Comparison of ENCODE assay signal across 19 cellular contexts in genomic region chr20:62951143-62951895, GRCh38. TPM values are rescaled to one million over a fixed set of nuclear protein-coding genes. Genes with fewer than 3 reads are reported as not detected.
DNase-seq lines count a peak whose midpoint lies in the region; ATAC-seq, FAIRE-seq and TF ChIP-seq lines count a peak whose summit lies in the region.
"Had no signal": no experiment of that assay in that cellular context is flagged by ENCODE, and none has a peak within 500 bp of the region (broad histone marks: within the 10 kb centered on the region; RNA-seq: fewer than 3 reads in every experiment).

No MANE protein-coding gene starts in this region.

- DNase-seq in activated CD8-positive, alpha-beta memory T cell treated with anti-CD3 and anti-CD28 coated beads, Interleukin-2, amount 10 ng/mL, durations not matched to agents 7 days and 5 days: no peak
- DNase-seq in activated CD8-positive, alpha-beta memory T cell treated with anti-CD3 and anti-CD28 coated beads, Interleukin-2, amount 50 U/mL, for 48 hours: no peak
- DNase-seq in H1 (ENCODE audit: low read depth in 1 of 2, low spot score in 2 of 2) (no peak), smooth muscle cell (lab: John Stamatoyannopoulos, UW; ENCODE audit: unreplicated experiment) (no peak), gastrocnemius medialis (no peak)
- DNase-seq: activated CD4-positive, alpha-beta T cell treated with anti-CD3 and anti-CD28 coated beads for 1 hour; activated T-cell treated with anti-CD3 and anti-CD28 coated beads, Interleukin-2, amount 50 U/mL, for 24 hours; adrenal gland; caudate nucleus; effector memory CD4-positive, alpha-beta T cell; NCI-H345; SHP77 treated with DMSO at 0.1 percent for 48 hours had no signal

- no peak overlapping the region; the same call in 1 of the 2 replicates for H4K8ac ChIP-seq in H1 (ENCODE audit: extremely low read depth, insufficient read depth, low read length)

- no peak for TF ChIP-seq CTCF in H1 (IDR thresholded peaks at IDR 0.05; ENCODE audit: control extremely low read depth in 1 of 3, insufficient read depth in 1 of 3, low read depth in 1 of 3, low read length in 3 of 3)
- no peak for TF ChIP-seq CTCF in smooth muscle cell (IDR thresholded peaks at IDR 0.05; ENCODE audit: borderline replicate concordance, insufficient read depth, poor library complexity, severe bottlenecking)
- no peak for TF ChIP-seq CTCF in gastrocnemius medialis (IDR thresholded peaks at IDR 0.05 in 4 of 5, conservative IDR thresholded peaks at IDR 0.05 in 1 of 5)

- H3F3A ChIP-seq in smooth muscle cell (ENCODE audit: low read depth): peaks cover 8% of the 10 kb centered on the region

- peaks cover 38% of the 10 kb centered on the region for H3K36me3 Mint-ChIP-seq in activated CD8-positive, alpha-beta memory T cell treated with anti-CD3 and anti-CD28 coated beads, Interleukin-2, amount 10 ng/mL, durations not matched to agents 7 days and 5 days

- no peak overlapping the region for H3K18ac ChIP-seq in H1 (ENCODE audit: extremely low read depth, low read length)

- no peaks in the 10 kb centered on the region for H3K9me3 Mint-ChIP-seq in activated CD8-positive, alpha-beta memory T cell treated with anti-CD3 and anti-CD28 coated beads, Interleukin-2, amount 10 ng/mL, durations not matched to agents 7 days and 5 days (ENCODE audit: low read depth)
- H3K9me3 Mint-ChIP-seq: activated T-cell treated with anti-CD3 and anti-CD28 coated beads, Interleukin-2, amount 50 U/mL, for 24 hours had no signal

- H4K5ac ChIP-seq in H1 (ENCODE audit: insufficient read length, low read depth, low read length): no peak overlapping the region

- H3K14ac ChIP-seq in H1 (ENCODE audit: insufficient read length): no peak overlapping the region

- no peak for TF ChIP-seq EP300 in H1 (IDR thresholded peaks at IDR 0.05; ENCODE audit: borderline replicate concordance in 1 of 2, low read depth in 2 of 2, low read length in 2 of 2)

- H3K4me3 ChIP-seq in H1 (ENCODE audit: extremely low read depth in 1 of 4, insufficient read depth in 2 of 4, low read depth in 3 of 4, low read length in 4 of 4): no peak overlapping the region
- H3K4me3 ChIP-seq in smooth muscle cell: no peak overlapping the region
- no peak overlapping the region for H3K4me3 ChIP-seq in gastrocnemius medialis
- H3K4me3 ChIP-seq: A549 had no signal

- H3K9ac ChIP-seq in H1 (replicated peaks in 1 of 4; ENCODE audit: extremely low read depth in 1 of 4, low read depth in 3 of 4, low read length in 3 of 4): no peak overlapping the region
- H3K9ac ChIP-seq in smooth muscle cell (ENCODE audit: low read depth): no peak overlapping the region

- H3K4me1 Mint-ChIP-seq in activated CD8-positive, alpha-beta memory T cell treated with anti-CD3 and anti-CD28 coated beads, Interleukin-2, amount 10 ng/mL, durations not matched to agents 7 days and 5 days: peaks cover 22% of the 10 kb centered on the region

- no peak for ATAC-seq in activated CD8-positive, alpha-beta memory T cell treated with anti-CD3 and anti-CD28 coated beads, Interleukin-2, amount 10 ng/mL, durations not matched to agents 7 days and 5 days
- no peak for ATAC-seq in HG02623 (IDR thresholded peaks at IDR 0.05; ENCODE audit: unreplicated experiment)
- ATAC-seq in gastrocnemius medialis: no peak
- no peak for ATAC-seq in HG03139 (IDR thresholded peaks at IDR 0.05; ENCODE audit: unreplicated experiment)
- ATAC-seq: A549 had no signal

- intact Hi-C loops in gastrocnemius medialis (cut with DNase I; ENCODE audit: low total_unique reads): no loop called here

- H3K23me2 ChIP-seq in H1 (ENCODE audit: low read depth, low read length): peaks cover 11% of the 10 kb centered on the region; the same call in 1 of the 2 replicates

- no peaks in the 10 kb centered on the region for H3K27me3 ChIP-seq in H1 (replicated peaks in 1 of 4; ENCODE audit: control insufficient read depth in 3 of 4, extremely low read depth in 1 of 4, insufficient read depth in 3 of 4, low read length in 3 of 4)
- H3K27me3 ChIP-seq in smooth muscle cell (ENCODE audit: low read depth): no peaks in the 10 kb centered on the region
- H3K27me3 ChIP-seq in gastrocnemius medialis: no peaks in the 10 kb centered on the region
- H3K27me3 ChIP-seq: adrenal gland had no signal

- H3K36me3 ChIP-seq in KOPT-K1 (ENCODE audit: insufficient read depth, low read length): peaks cover 45% of the 10 kb centered on the region
- H3K36me3 ChIP-seq in H1 (ENCODE audit: control insufficient read depth in 2 of 4, insufficient read depth in 4 of 4, low read length in 3 of 4): peaks cover 6 to 33% (median 15%) of the 10 kb centered on the region in 4 experiments
- peaks cover 7% of the 10 kb centered on the region for H3K36me3 ChIP-seq in smooth muscle cell (ENCODE audit: low read depth)
- H3K36me3 ChIP-seq in gastrocnemius medialis: peaks cover 0 to 33% of the 10 kb centered on the region in 2 donors

- 88% methylated on average over 11 of the region's 11 CpGs; no CpG with 5 or more reads in 1 of the 2 experiments for WGBS in H1 (ENCODE audit: extremely low coverage in 1 of 2, insufficient coverage in 1 of 2, insufficient read length in 1 of 2, insufficient replicate concordance in 2 of 2, low coverage in 1 of 2, low lambda C conversion rate in 2 of 2, missing lambda C conversion rate in 1 of 2), 2 experiments
- WGBS in smooth muscle cell (ENCODE audit: low lambda C conversion rate): 92% methylated on average over 11 of the region's 11 CpGs

- no peak overlapping the region for H2BK120ac ChIP-seq in H1 (replicated peaks; ENCODE audit: low read depth, low read length)

- H3K79me2 ChIP-seq in H1 (ENCODE audit: control insufficient read depth in 1 of 2, insufficient read depth in 2 of 2, low read length in 2 of 2) (peaks cover 0 to 37% of the 10 kb centered on the region in 2 experiments; a peak in 2 of 4 replicates), smooth muscle cell (ENCODE audit: low read depth) (peaks cover 34% of the 10 kb centered on the region)

- H4K91ac ChIP-seq in H1 (replicated peaks; ENCODE audit: insufficient read length, low read length): no peak overlapping the region

- TF ChIP-seq RAD21 in H1 (IDR thresholded peaks at IDR 0.05 in 1 of 2, conservative IDR thresholded peaks at IDR 0.05 in 1 of 2; ENCODE audit: low read depth in 2 of 2, low read length in 2 of 2): no peak

- no peak overlapping the region for H2BK15ac ChIP-seq in H1 (ENCODE audit: low read length)

- no peak overlapping the region; the same call in 1 of the 2 replicates for H2BK12ac ChIP-seq in H1 (ENCODE audit: low read depth, low read length)

- no peak for FAIRE-seq in H1 (lab: Jason Lieb, UNC)
- FAIRE-seq: A549 had no signal

- H3K4me1 ChIP-seq in H1 (replicated peaks in 1 of 4; ENCODE audit: control insufficient read depth in 3 of 4, insufficient read depth in 4 of 4, low read length in 3 of 4) (peaks cover 2 to 23% (median 17%) of the 10 kb centered on the region in 4 experiments), smooth muscle cell (ENCODE audit: low read depth) (peaks cover 18% of the 10 kb centered on the region), gastrocnemius medialis (peaks cover 11 to 29% of the 10 kb centered on the region in 2 donors)

- H2BK20ac ChIP-seq in H1 (ENCODE audit: low read length): no peak overlapping the region

- H3K27ac ChIP-seq in KOPT-K1 (ENCODE audit: low read depth, low read length, poor library complexity, severe bottlenecking) (peak overlapping the region; percentile 8), H1 (ENCODE audit: low read depth, low read length) (no peak overlapping the region), smooth muscle cell (ENCODE audit: low read depth) (peak overlapping the region; percentile 84), gastrocnemius medialis (no peak overlapping the region)
- H3K27ac ChIP-seq: A549 had no signal

- H3K23ac ChIP-seq in H1 (ENCODE audit: insufficient read length): no peak overlapping the region

- peak overlapping the region; percentile 28; the same call in 1 of the 2 replicates for H2BK5ac ChIP-seq in H1 (ENCODE audit: low read depth, low read length)

- peaks cover 7% of the 10 kb centered on the region; the same call in 1 of the 2 replicates for H3K79me1 ChIP-seq in H1 (ENCODE audit: low read depth, low read length)

- no peak overlapping the region; a peak in 1 of 4 replicates for H3K4me2 ChIP-seq in H1 (ENCODE audit: insufficient read depth in 1 of 2, low read depth in 2 of 2, low read length in 2 of 2)
- peak overlapping the region; percentile 99 for H3K4me2 ChIP-seq in smooth muscle cell
- H3K4me2 ChIP-seq: A549 had no signal

- no peak for TF ChIP-seq POLR2A in H1 (IDR thresholded peaks at IDR 0.05; ENCODE audit: control extremely low read depth in 1 of 2, low read depth in 2 of 2, low read length in 2 of 2)
- no peak for TF ChIP-seq POLR2A in gastrocnemius medialis (IDR thresholded peaks at IDR 0.05)

- POLR2A ChIA-PET in H1 (lab: Charles Lee; ENCODE audit: partially characterized antibody): interaction anchor here (3.6 to 19.4 kb wide), 3 partner anchors 15 to 50 kb away, joined by 14 to 363 read pairs (median 59); partner anchors contain the start of genes DIDO1 and GID8

- H3K56ac ChIP-seq in H1 (replicated peaks; ENCODE audit: insufficient read length, low read depth, low read length): no peak overlapping the region

- H2AK5ac ChIP-seq in H1 (ENCODE audit: low read depth, low read length): no peak overlapping the region

- no peak overlapping the region for H2AFZ ChIP-seq in H1 (ENCODE audit: low read length)
- H2AFZ ChIP-seq in smooth muscle cell (ENCODE audit: low read depth): no peak overlapping the region

- H3K4ac ChIP-seq in H1 (replicated peaks; ENCODE audit: insufficient read length, low read depth, low read length): no peak overlapping the region

- in situ Hi-C loops in gastrocnemius medialis (cut with MboI; ENCODE audit: low sequenced_read_pairs in 4 of 4): no loop called here

- H3K27me3 Mint-ChIP-seq in activated CD8-positive, alpha-beta memory T cell treated with anti-CD3 and anti-CD28 coated beads, Interleukin-2, amount 10 ng/mL, durations not matched to agents 7 days and 5 days: no peaks in the 10 kb centered on the region
- H3K27me3 Mint-ChIP-seq: activated T-cell treated with anti-CD3 and anti-CD28 coated beads, Interleukin-2, amount 50 U/mL, for 24 hours had no signal

- CTCF ChIA-PET in activated CD8-positive, alpha-beta memory T cell treated with anti-CD3 and anti-CD28 coated beads, Interleukin-2, amount 10 ng/mL, durations not matched to agents 7 days and 5 days (lab: Charles Lee): interaction anchor here (1.3 kb wide), 1 partner anchor 10 kb away, joined by 3 read pairs; no protein-coding TSS in a partner anchor
- CTCF ChIA-PET in H1 (lab: Charles Lee; ENCODE audit: partially characterized antibody): interaction anchor here (0.6 to 7.0 kb wide), 5 partner anchors 14 to 89 kb away, joined by 3 to 50 read pairs (median 4); no protein-coding TSS in a partner anchor

- peak overlapping the region; percentile 22 for H3K27ac Mint-ChIP-seq in activated CD8-positive, alpha-beta memory T cell treated with anti-CD3 and anti-CD28 coated beads, Interleukin-2, amount 10 ng/mL, durations not matched to agents 7 days and 5 days

- H3K4me3 Mint-ChIP-seq in activated CD8-positive, alpha-beta memory T cell treated with anti-CD3 and anti-CD28 coated beads, Interleukin-2, amount 10 ng/mL, durations not matched to agents 7 days and 5 days: peak overlapping the region; percentile 13

- H4K20me1 ChIP-seq in H1 (replicated peaks in 1 of 2; ENCODE audit: control insufficient read depth in 1 of 2, insufficient read depth in 2 of 2, low read length in 2 of 2) (peaks cover 4 to 12% of the 10 kb centered on the region in 2 experiments), smooth muscle cell (ENCODE audit: low read depth) (peaks cover 42% of the 10 kb centered on the region)

- H3K9me3 ChIP-seq in KOPT-K1 (ENCODE audit: insufficient read depth, low read length, poor library complexity, severe bottlenecking): peaks cover 22% of the 10 kb centered on the region
- no peaks in the 10 kb centered on the region for H3K9me3 ChIP-seq in H1 (ENCODE audit: insufficient read depth in 2 of 2, low read depth in 1 of 2, low read length in 1 of 2)
- no peaks in the 10 kb centered on the region for H3K9me3 ChIP-seq in smooth muscle cell (replicated peaks; ENCODE audit: low read depth)
- no peaks in the 10 kb centered on the region for H3K9me3 ChIP-seq in gastrocnemius medialis
- H3K9me3 ChIP-seq: adrenal gland had no signal

RNA-seq across cellular contexts. Expression of gene SLC17A9, which starts 1.2 kb away (rescaled TPM):
- total RNA-seq in activated CD8-positive, alpha-beta memory T cell treated with anti-CD3 and anti-CD28 coated beads, Interleukin-2, amount 10 ng/mL, durations not matched to agents 7 days and 5 days: 10 to 100 TPM; 26.1 to 34.1 TPM
- 31.1 and 35.2 TPM in 2 replicates for total RNA-seq in H1 (2021; fragmentation: NEBNext Ultra II Directional; extraction: Animal tissue kit (Norgen Biotek cat#: 25700))
- polyA plus RNA-seq in H1 (2011; rRNA removed) (23.5 and 39.6 TPM in 2 replicates), smooth muscle cell (92.5 and 96.7 TPM in 2 replicates)
- polyA plus RNA-seq in H1 (2011; cell fraction: cytosol; rRNA removed): 26.0 TPM
- 178 TPM for polyA plus RNA-seq in H1 (2011; cell fraction: nucleus; rRNA removed)
- polyA plus RNA-seq in H1 (2012, experiment 1 of 2): 15.9 to 29.2 TPM (median 25.3 TPM) in 4 replicates
- 17.4 TPM for polyA plus RNA-seq in H1 (2012, experiment 2 of 2)
- polyA plus RNA-seq in H1 (2013, experiment 1 of 2): 44.3 TPM
- polyA plus RNA-seq in H1 (2013, experiment 2 of 2): 44.7 TPM
- 6.0 and 6.5 TPM in 2 replicates for polyA minus RNA-seq in H1 (2011; rRNA and poly(A)+ RNA removed)
- 10.4 TPM for polyA minus RNA-seq in H1 (2011; cell fraction: cytosol; rRNA and poly(A)+ RNA removed)
- 14.7 TPM for polyA minus RNA-seq in H1 (2011; cell fraction: nucleus; rRNA and poly(A)+ RNA removed)
- total RNA-seq in smooth muscle cell (32.4 and 32.5 TPM in 2 replicates), gastrocnemius medialis (1 to 10 TPM in 3 of 4 donors, under 1 TPM in 1; 0.55 to 2.4 (median 1.2) TPM)
- total RNA-seq: M059J had no signal

RNA-seq across cellular contexts. Expression of gene GID8, which starts 13.4 kb away (rescaled TPM):
- 10 to 100 TPM; 29.8 to 36.8 TPM for total RNA-seq in activated CD8-positive, alpha-beta memory T cell treated with anti-CD3 and anti-CD28 coated beads, Interleukin-2, amount 10 ng/mL, durations not matched to agents 7 days and 5 days
- total RNA-seq in H1 (2021; fragmentation: NEBNext Ultra II Directional; extraction: Animal tissue kit (Norgen Biotek cat#: 25700)): 72.9 and 73.1 TPM in 2 replicates
- polyA plus RNA-seq in H1 (2011; rRNA removed) (39.7 and 40.7 TPM in 2 replicates), smooth muscle cell (13.9 and 20.8 TPM in 2 replicates)
- polyA plus RNA-seq in H1 (2011; cell fraction: cytosol; rRNA removed): 44.1 TPM
- 33.3 TPM for polyA plus RNA-seq in H1 (2011; cell fraction: nucleus; rRNA removed)
- polyA plus RNA-seq in H1 (2012, experiment 1 of 2): 43.9 to 48.5 TPM (median 46.8 TPM) in 4 replicates
- 28.5 TPM for polyA plus RNA-seq in H1 (2012, experiment 2 of 2)
- 46.0 TPM for polyA plus RNA-seq in H1 (2013, experiment 1 of 2)
- 45.2 TPM for polyA plus RNA-seq in H1 (2013, experiment 2 of 2)
- 51.3 and 52.9 TPM in 2 replicates for polyA minus RNA-seq in H1 (2011; rRNA and poly(A)+ RNA removed)
- polyA minus RNA-seq in H1 (2011; cell fraction: cytosol; rRNA and poly(A)+ RNA removed): 29.9 TPM
- 23.9 TPM for polyA minus RNA-seq in H1 (2011; cell fraction: nucleus; rRNA and poly(A)+ RNA removed)
- total RNA-seq in smooth muscle cell (23.5 and 34.8 TPM in 2 replicates), gastrocnemius medialis (10 to 100 TPM; 12.8 to 16.2 (median 13.5) TPM)

RNA-seq across cellular contexts. Expression of gene DIDO1, which starts 25.0 kb away (rescaled TPM):
- 10 to 100 TPM; 64.6 to 87.0 TPM for total RNA-seq in activated CD8-positive, alpha-beta memory T cell treated with anti-CD3 and anti-CD28 coated beads, Interleukin-2, amount 10 ng/mL, durations not matched to agents 7 days and 5 days
- 82.8 and 83.2 TPM in 2 replicates for total RNA-seq in H1 (2021; fragmentation: NEBNext Ultra II Directional; extraction: Animal tissue kit (Norgen Biotek cat#: 25700))
- polyA plus RNA-seq in H1 (2011; rRNA removed): 53.6 and 58.8 TPM in 2 replicates
- polyA plus RNA-seq in H1 (2011; cell fraction: cytosol; rRNA removed): 66.3 TPM
- 116 TPM for polyA plus RNA-seq in H1 (2011; cell fraction: nucleus; rRNA removed)
- 47.3 to 53.1 TPM (median 49.3 TPM) in 4 replicates for polyA plus RNA-seq in H1 (2012, experiment 1 of 2)
- polyA plus RNA-seq in H1 (2012, experiment 2 of 2): 13.9 TPM
- 63.3 TPM for polyA plus RNA-seq in H1 (2013, experiment 1 of 2)
- 61.2 TPM for polyA plus RNA-seq in H1 (2013, experiment 2 of 2)
- polyA minus RNA-seq in H1 (2011; rRNA and poly(A)+ RNA removed): 46.3 and 51.4 TPM in 2 replicates
- polyA minus RNA-seq in H1 (2011; cell fraction: cytosol; rRNA and poly(A)+ RNA removed): 31.8 TPM
- 65.1 TPM for polyA minus RNA-seq in H1 (2011; cell fraction: nucleus; rRNA and poly(A)+ RNA removed)
- 24.6 and 25.8 TPM in 2 replicates for total RNA-seq in smooth muscle cell
- 14.4 and 16.0 TPM in 2 replicates for polyA plus RNA-seq in smooth muscle cell
- total RNA-seq in gastrocnemius medialis: 10 to 100 TPM; 24.2 to 39.3 (median 28.7) TPM

RNA-seq across cellular contexts. Expression of gene BHLHE23, which starts 55.4 kb away (rescaled TPM):
- total RNA-seq in activated CD8-positive, alpha-beta memory T cell treated with anti-CD3 and anti-CD28 coated beads, Interleukin-2, amount 10 ng/mL, durations not matched to agents 7 days and 5 days: not detected
- total RNA-seq in H1 (2021; fragmentation: NEBNext Ultra II Directional; extraction: Animal tissue kit (Norgen Biotek cat#: 25700)): 0.38 and 0.47 TPM in 2 replicates
- polyA plus RNA-seq in H1 (2011; rRNA removed) (0.36 TPM in 1 of 2 replicates, not detected in the other), smooth muscle cell (not detected in 2 replicates)
- 0.14 TPM for polyA plus RNA-seq in H1 (2011; cell fraction: cytosol; rRNA removed)
- 0.13 TPM for polyA plus RNA-seq in H1 (2011; cell fraction: nucleus; rRNA removed)
- not detected in 4 replicates for polyA plus RNA-seq in H1 (2012, experiment 1 of 2)
- polyA plus RNA-seq in H1 (2012, experiment 2 of 2): not detected
- polyA plus RNA-seq in H1 (2013, experiment 1 of 2): 0.04 TPM
- polyA plus RNA-seq in H1 (2013, experiment 2 of 2): 0.09 TPM
- polyA minus RNA-seq in H1 (2011; rRNA and poly(A)+ RNA removed): not detected in 2 replicates
- polyA minus RNA-seq in H1 (2011; cell fraction: cytosol; rRNA and poly(A)+ RNA removed): 1.0 TPM
- polyA minus RNA-seq in H1 (2011; cell fraction: nucleus; rRNA and poly(A)+ RNA removed): 0.80 TPM
- total RNA-seq in smooth muscle cell (not detected in 2 replicates), gastrocnemius medialis (not detected)
- total RNA-seq: adrenal gland, M059J, posterior vena cava, ureter had no signal
- polyA plus RNA-seq: A549, adrenal gland had no signal

Comparison
In these comparisons a context has a peak if more than half of its experiments do, and no peak if none do; other contexts are left out.
1. H3K27ac ChIP-seq: peak in KOPT-K1 (single experiment) and smooth muscle cell (single experiment); none in H1 (single experiment) and gastrocnemius medialis (0 of 4).